Comparison of ENCODE assay signal across 22 cellular contexts in genomic region chr4:28966982-28967381, GRCh38.
DNase-seq lines count a peak whose midpoint lies in the region; ATAC-seq, FAIRE-seq and TF ChIP-seq lines count a peak whose summit lies in the region.
"Had no signal": no experiment of that assay in that cellular context is flagged by ENCODE, and none has a peak within 500 bp of the region (broad histone marks: within the 10 kb centered on the region; RNA-seq: fewer than 3 reads in every experiment).

No MANE protein-coding gene starts in this region.

- no peak overlapping the region for H3K27ac ChIP-seq in hepatocyte
- H3K27ac ChIP-seq: 22Rv1, KMS-11, SJSA1, thoracic aorta had no signal

- no peaks in the 10 kb centered on the region for H3K9me2 ChIP-seq in hepatocyte (replicated peaks; ENCODE audit: insufficient read depth)

- no peak overlapping the region for H3K4me2 ChIP-seq in hepatocyte
- H3K4me2 ChIP-seq: KMS-11 had no signal

- H3K27me3 ChIP-seq in adipocyte (replicated peaks; ENCODE audit: control insufficient read depth, insufficient read depth, low read length) (no peaks in the 10 kb centered on the region), hepatocyte (no peaks in the 10 kb centered on the region)
- H3K27me3 ChIP-seq: SJSA1 had no signal

- no peak for TF ChIP-seq CTCF in hepatocyte (IDR thresholded peaks at IDR 0.05; ENCODE audit: poor library complexity)

- no peaks in the 10 kb centered on the region for H3K36me3 ChIP-seq in adipocyte (ENCODE audit: control insufficient read depth, insufficient read depth, low read length, severe bottlenecking)
- H3K36me3 ChIP-seq in hepatocyte (replicated peaks; ENCODE audit: insufficient read depth, low read depth): no peaks in the 10 kb centered on the region
- H3K36me3 ChIP-seq: SJSA1, thoracic aorta had no signal

- peak overlapping the region; percentile 21 for H2AFZ ChIP-seq in hepatocyte

- no peak overlapping the region for H3K9ac ChIP-seq in adipocyte (ENCODE audit: low read length)
- H3K9ac ChIP-seq: KMS-11 had no signal

- 51% methylated on average over 4 of the region's 4 CpGs for WGBS in hepatocyte (ENCODE audit: low lambda C conversion rate, missing lambda C conversion rate)

- no peak for ATAC-seq in HG02588 (IDR thresholded peaks at IDR 0.05; ENCODE audit: unreplicated experiment)

- DNase-seq in DMS53 (lab: John Stamatoyannopoulos, UW) (peak; percentile 23), DMS53 treated with DMSO at 0.1 percent for 48 hours (lab: John Stamatoyannopoulos, UW; ENCODE audit: unreplicated experiment) (no peak), adipocyte (ENCODE audit: low read depth) (peak; percentile 27), hepatocyte (ENCODE audit: low spot score) (peak; percentile 5), GM19239 (ENCODE audit: insufficient read length, low spot score) (no peak), SIG-M5 (lab: John Stamatoyannopoulos, UW) (no peak), GM19240 (ENCODE audit: insufficient read length, low spot score) (no peak)
- DNase-seq: activated CD4-positive, alpha-beta T cell treated with anti-CD3 and anti-CD28 coated beads for 48 hours; activated T-cell treated with anti-CD3 and anti-CD28 coated beads for 4 hours; CD4-positive, CD25-positive, alpha-beta regulatory T cell; effector memory CD4-positive, alpha-beta T cell; foreskin fibroblast; H9; NCI-H1417; NCI-H2227 treated with DMSO at 0.1 percent for 48 hours; nephron progenitor cell; stimulated activated CD4-positive, alpha-beta T cell treated with anti-CD3 and anti-CD28 coated beads, Interleukin-4, amount 100 ng/mL, for 24 hours had no signal

- H3K9me3 ChIP-seq in adipocyte (ENCODE audit: control insufficient read depth, low read length) (no peaks in the 10 kb centered on the region), hepatocyte (ENCODE audit: low read depth) (no peaks in the 10 kb centered on the region)
- H3K9me3 ChIP-seq: SJSA1, thoracic aorta had no signal

- H3K4me1 ChIP-seq in adipocyte (ENCODE audit: control insufficient read depth, insufficient read depth, low read length): no peaks in the 10 kb centered on the region
- H3K4me1 ChIP-seq in hepatocyte (ENCODE audit: insufficient read depth): no peaks in the 10 kb centered on the region
- H3K4me1 ChIP-seq: SJSA1 had no signal

- no peaks in the 10 kb centered on the region for H4K20me1 ChIP-seq in hepatocyte (ENCODE audit: insufficient read depth, poor library complexity, severe bottlenecking)

- no peaks in the 10 kb centered on the region for H3K79me2 ChIP-seq in hepatocyte

- no peak for FAIRE-seq in GM19239 (lab: Jason Lieb, UNC)

- H3K4me3 ChIP-seq in adipocyte (ENCODE audit: low read length) (no peak overlapping the region), hepatocyte (no peak overlapping the region)
- H3K4me3 ChIP-seq: SJSA1, thoracic aorta had no signal

Comparison
In these comparisons a context has a peak if more than half of its experiments do, and no peak if none do; other contexts are left out.
1. DNase-seq: peak in DMS53 (single experiment), adipocyte (single experiment) and hepatocyte (single experiment); none in DMS53 treated with DMSO at 0.1 percent for 48 hours (single experiment), GM19239 (single experiment), SIG-M5 (single experiment) and GM19240 (single experiment).